2 cellular contexts compared by ENCODE assay signal in the genomic region with DNA sequence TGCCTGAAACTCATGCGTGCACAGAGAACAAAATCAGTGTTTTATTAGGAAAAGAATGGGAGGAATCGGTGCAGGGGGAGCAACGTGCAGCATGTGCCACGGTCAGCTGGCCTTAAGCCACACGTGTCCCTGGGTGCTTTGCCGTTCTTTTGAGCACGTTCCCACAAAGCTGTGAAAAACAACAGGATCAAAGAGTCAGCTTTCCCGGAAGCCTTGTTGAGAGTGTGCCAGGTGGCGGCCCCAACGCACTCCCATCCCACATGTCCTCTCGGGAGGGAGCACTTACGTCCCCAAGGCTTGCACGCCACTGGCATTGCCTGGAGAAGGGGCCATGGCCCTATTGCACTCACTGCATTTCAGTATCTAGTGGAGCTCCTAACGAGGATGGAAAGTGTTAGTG.
TF ChIP-seq lines count a peak whose summit lies in the region.

No MANE protein-coding gene starts in this region.

TF ChIP-seq in HepG2, 621 proteins besides CTCF, POLR2A, EP300 and RAD21:
- TF ChIP-seq HNF4G (IDR thresholded peaks at IDR 0.05; ENCODE audit: borderline replicate concordance, low read depth, low read length) = no peak
- TF ChIP-seq HNF4G (CRISPR knock-in tag; IDR thresholded peaks at IDR 0.05; ENCODE audit: borderline replicate concordance, low read depth) = no peak
- TF ChIP-seq, protein P1, sequence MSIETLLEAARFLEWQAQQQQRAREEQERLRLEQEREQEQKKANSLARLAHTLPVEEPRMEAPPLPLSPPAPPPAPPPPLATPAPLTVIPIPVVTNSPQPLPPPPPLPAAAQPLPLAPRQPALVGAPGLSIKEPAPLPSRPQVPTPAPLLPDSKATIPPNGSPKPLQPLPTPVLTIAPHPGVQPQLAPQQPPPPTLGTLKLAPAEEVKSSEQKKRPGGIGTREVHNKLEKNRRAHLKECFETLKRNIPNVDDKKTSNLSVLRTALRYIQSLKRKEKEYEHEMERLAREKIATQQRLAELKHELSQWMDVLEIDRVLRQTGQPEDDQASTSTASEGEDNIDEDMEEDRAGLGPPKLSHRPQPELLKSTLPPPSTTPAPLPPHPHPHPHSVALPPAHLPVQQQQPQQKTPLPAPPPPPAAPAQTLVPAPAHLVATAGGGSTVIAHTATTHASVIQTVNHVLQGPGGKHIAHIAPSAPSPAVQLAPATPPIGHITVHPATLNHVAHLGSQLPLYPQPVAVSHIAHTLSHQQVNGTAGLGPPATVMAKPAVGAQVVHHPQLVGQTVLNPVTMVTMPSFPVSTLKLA (IDR thresholded peaks at IDR 0.05) = peak; percentile 86
- TF ChIP-seq ZNF44 (CRISPR knock-in tag; IDR thresholded peaks at IDR 0.05) = no peak
- no peak for TF ChIP-seq SNAI1 (CRISPR knock-in tag; IDR thresholded peaks at IDR 0.05; ENCODE audit: borderline replicate concordance)
- TF ChIP-seq, protein P2, sequence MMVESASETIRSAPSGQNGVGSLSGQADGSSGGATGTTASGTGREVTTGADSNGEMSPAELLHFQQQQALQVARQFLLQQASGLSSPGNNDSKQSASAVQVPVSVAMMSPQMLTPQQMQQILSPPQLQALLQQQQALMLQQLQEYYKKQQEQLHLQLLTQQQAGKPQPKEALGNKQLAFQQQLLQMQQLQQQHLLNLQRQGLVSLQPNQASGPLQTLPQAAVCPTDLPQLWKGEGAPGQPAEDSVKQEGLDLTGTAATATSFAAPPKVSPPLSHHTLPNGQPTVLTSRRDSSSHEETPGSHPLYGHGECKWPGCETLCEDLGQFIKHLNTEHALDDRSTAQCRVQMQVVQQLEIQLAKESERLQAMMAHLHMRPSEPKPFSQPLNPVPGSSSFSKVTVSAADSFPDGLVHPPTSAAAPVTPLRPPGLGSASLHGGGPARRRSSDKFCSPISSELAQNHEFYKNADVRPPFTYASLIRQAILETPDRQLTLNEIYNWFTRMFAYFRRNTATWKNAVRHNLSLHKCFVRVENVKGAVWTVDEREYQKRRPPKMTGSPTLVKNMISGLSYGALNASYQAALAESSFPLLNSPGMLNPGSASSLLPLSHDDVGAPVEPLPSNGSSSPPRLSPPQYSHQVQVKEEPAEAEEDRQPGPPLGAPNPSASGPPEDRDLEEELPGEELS (CRISPR knock-in tag; IDR thresholded peaks at IDR 0.05) = no peak

TF ChIP-seq in H1, 55 proteins besides CTCF, POLR2A, EP300 and RAD21 (continued from another document):
- no peak for TF ChIP-seq E2F6 (IDR thresholded peaks at IDR 0.05)
- no peak for TF ChIP-seq POU5F1 (IDR thresholded peaks at IDR 0.05; ENCODE audit: low read depth, low read length)
- TF ChIP-seq SIX5 (IDR thresholded peaks at IDR 0.05; ENCODE audit: low read depth, low read length) = no peak
- no peak for TF ChIP-seq PHF8 (conservative IDR thresholded peaks at IDR 0.05; ENCODE audit: low read depth, low read length)
- TF ChIP-seq ATF3 (IDR thresholded peaks at IDR 0.05; ENCODE audit: insufficient read depth, low read depth, low read length) = no peak
- no peak for TF ChIP-seq SP2 (IDR thresholded peaks at IDR 0.05; ENCODE audit: low read length)
- TF ChIP-seq CHD1 (IDR thresholded peaks at IDR 0.05; ENCODE audit: low read depth, low read length) = no peak
- no peak for TF ChIP-seq NRF1 (IDR thresholded peaks at IDR 0.05; ENCODE audit: low read depth, low read length)
- no peak for TF ChIP-seq JUND (IDR thresholded peaks at IDR 0.05; ENCODE audit: low read length)
TF ChIP-seq in H1: peak in this region for 0.
